ENCODE assay signal across 8 cellular contexts in the genomic region with DNA sequence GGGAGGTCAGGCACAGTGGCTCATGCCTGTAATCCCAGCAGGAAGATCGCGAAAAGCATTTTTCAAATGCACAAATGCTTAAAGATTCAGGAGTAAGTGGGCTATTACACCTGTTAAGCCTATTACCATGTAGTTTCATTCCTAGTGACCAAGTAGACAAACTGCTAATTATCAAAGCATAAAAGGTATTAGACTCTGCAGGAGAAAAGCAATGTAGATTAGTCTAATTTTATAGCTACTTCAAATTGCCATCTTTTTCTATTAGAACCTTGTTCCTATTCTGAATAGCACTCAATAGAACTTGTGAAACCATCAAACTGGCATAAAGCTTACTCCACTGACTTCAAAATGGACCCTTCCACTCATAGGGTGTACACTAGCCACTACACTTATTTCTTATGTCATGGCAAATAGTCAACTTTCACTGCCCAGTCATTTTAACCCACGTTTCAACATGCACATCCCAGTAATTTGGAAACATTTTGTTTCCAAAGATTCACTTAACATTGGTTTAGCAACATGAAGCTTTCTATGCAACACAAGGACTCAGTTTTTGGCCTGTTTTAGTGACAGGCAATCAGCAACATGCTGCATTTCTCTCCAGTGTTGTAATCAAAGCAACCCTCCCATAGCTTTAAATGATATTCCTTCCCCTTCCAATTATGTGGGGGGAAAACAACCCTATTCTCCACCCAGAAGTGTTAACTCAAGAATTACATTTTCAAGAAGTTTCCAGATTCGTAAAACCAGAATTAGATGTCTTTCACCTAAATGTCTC. TPM values are rescaled to one million over a fixed set of nuclear protein-coding genes. Genes with fewer than 3 reads are reported as not detected.
A peak's percentile ranks its signal among the peaks of the same experiment; 100 is the strongest.
DNase-seq lines count a peak whose midpoint lies in the region; ATAC-seq and TF ChIP-seq lines count a peak whose summit lies in the region.

No MANE protein-coding gene starts in this region.

- no peaks in the 10 kb centered on the region for H3K9me3 Mint-ChIP-seq in CD4-positive, alpha-beta T cell

- H3K4me3 ChIP-seq in body of pancreas (no peak overlapping the region), muscle layer of duodenum (ENCODE audit: low read depth in 1 of 2, low read length in 2 of 2) (peak overlapping the region; percentile 45 to 48)

- peak overlapping the region; percentile 87 for H3K27ac Mint-ChIP-seq in CD4-positive, alpha-beta T cell

- DNase-seq in CD4-positive, alpha-beta T cell, result no peak
- DNase-seq in KBM-7 (peak; percentile 28), body of pancreas (no peak), NCI-H1092 (lab: John Stamatoyannopoulos, UW) (no peak), KG1 (lab: John Stamatoyannopoulos, UW) (no peak)

- in situ Hi-C loops in KBM-7 (cut with MboI; ENCODE audit: low pct_unique_long_range_greater_than_20kb, low sequenced_read_pairs), result no loop called here

- H3K27me3 ChIP-seq in CD4-positive, alpha-beta T cell (ENCODE audit: control insufficient read depth, insufficient read depth, low read length), result no peaks in the 10 kb centered on the region
- H3K27me3 ChIP-seq in body of pancreas, result no peaks in the 10 kb centered on the region
- no peaks in the 10 kb centered on the region for H3K27me3 ChIP-seq in muscle layer of duodenum (ENCODE audit: low read depth, low read length)

- 39 to 47% methylated on average over 4 of the region's 4 CpGs for WGBS in body of pancreas, 2 donors

- CTCF ChIA-PET in CD4-positive, alpha-beta T cell (lab: Charles Lee), result interaction anchor here (1.0 to 1.1 kb wide), 2 partner anchors 55 to 136 kb away, joined by 3 to 4 read pairs; partner anchors contain the start of gene MTO1

- TF ChIP-seq POLR2A in body of pancreas (IDR thresholded peaks at IDR 0.05), result peak in 1 of 3 donors; percentile 29

- no peak for TF ChIP-seq CTCF in CD4-positive, alpha-beta T cell (IDR thresholded peaks at IDR 0.05)
- TF ChIP-seq CTCF in body of pancreas (IDR thresholded peaks at IDR 0.05), result no peak

- H3K36me3 ChIP-seq in body of pancreas (replicated peaks in 1 of 2; ENCODE audit: insufficient read depth in 1 of 2, low read depth in 2 of 2) (peaks cover 0 to 20% of the 10 kb centered on the region in 2 donors), muscle layer of duodenum (ENCODE audit: control insufficient read depth in 1 of 2, insufficient read depth in 2 of 2, low read length in 2 of 2) (peaks cover 48 to 54% of the 10 kb centered on the region in 2 donors)

- H3K27ac ChIP-seq in CD4-positive, alpha-beta T cell (ENCODE audit: low read depth, low read length), result no peak overlapping the region
- H3K27ac ChIP-seq in body of pancreas, result peak overlapping the region in 3 of 4 donors; percentile 37 to 69 (median 49)
- peak overlapping the region; percentile 58 for H3K27ac ChIP-seq in muscle layer of duodenum (ENCODE audit: low read length)

- H3K36me3 Mint-ChIP-seq in CD4-positive, alpha-beta T cell (ENCODE audit: low read depth), result peaks cover 81% of the 10 kb centered on the region

- H3K9me3 ChIP-seq in CD4-positive, alpha-beta T cell (ENCODE audit: control insufficient read depth, low read length), result no peaks in the 10 kb centered on the region
- H3K9me3 ChIP-seq in body of pancreas (no peaks in the 10 kb centered on the region), muscle layer of duodenum (ENCODE audit: control insufficient read depth in 1 of 2, low read length in 2 of 2) (no peaks in the 10 kb centered on the region)

- intact Hi-C loops in CD4-positive, alpha-beta T cell (cut with DNase I, micrococcal nuclease), result loop anchor here (5.0 kb wide), 2 partner anchors 55 to 215 kb away; partner anchors contain the start of gene MTO1 (in 1 of the 2)
- intact Hi-C loops in body of pancreas (cut with DNase I), result loop anchor here (5.0 kb wide), 1 partner anchor 90 kb away; no protein-coding TSS in a partner anchor

- POLR2A ChIA-PET in CD4-positive, alpha-beta T cell (lab: Charles Lee), result interaction anchor here (0.6 to 6.9 kb wide), 10 partner anchors 8 to 138 kb away, joined by 3 to 89 read pairs (median 4); partner anchors contain the start of genes MTO1 and SLC17A5

- peak overlapping the region; percentile 81 for H3K4me3 Mint-ChIP-seq in CD4-positive, alpha-beta T cell

- ATAC-seq in CD4-positive, alpha-beta T cell (ENCODE audit: poor library complexity), result no peak
- ATAC-seq in body of pancreas (no peak), GM21381 (IDR thresholded peaks at IDR 0.05; ENCODE audit: unreplicated experiment) (no peak), HG02642 (IDR thresholded peaks at IDR 0.05; ENCODE audit: poor library complexity, unreplicated experiment) (no peak)

- no peaks in the 10 kb centered on the region for H3K27me3 Mint-ChIP-seq in CD4-positive, alpha-beta T cell

- H3K4me1 ChIP-seq in body of pancreas (peaks cover 45% of the 10 kb centered on the region), muscle layer of duodenum (ENCODE audit: control insufficient read depth in 1 of 2, insufficient read depth in 2 of 2, low read length in 2 of 2) (peaks cover 33 to 38% of the 10 kb centered on the region in 2 donors)

- H3K4me1 Mint-ChIP-seq in CD4-positive, alpha-beta T cell (ENCODE audit: low read depth), result peaks cover 70% of the 10 kb centered on the region

RNA-seq across cellular contexts. Expression of gene EEF1A1, which starts 3.9 kb away (rescaled TPM):
- total RNA-seq in CD4-positive, alpha-beta T cell, result over 10,000 TPM; 15,669 to 16,465 TPM
- total RNA-seq in body of pancreas, result 1,000 to 10,000 TPM; 4,267 to 4,798 TPM

RNA-seq across cellular contexts. Expression of gene MTO1, which starts 55.4 kb away (rescaled TPM):
- 10 to 100 TPM; 47.9 to 48.0 TPM for total RNA-seq in CD4-positive, alpha-beta T cell
- total RNA-seq in body of pancreas, result 10 to 100 TPM; 13.7 to 17.8 TPM

Comparison
In these comparisons a context has a peak if more than half of its experiments do, and no peak if none do; other contexts are left out.
1. H3K4me3 ChIP-seq: peak in muscle layer of duodenum (2 of 2); none in body of pancreas (0 of 2).